Comparison of ENCODE assay signal across 8 cellular contexts in the genomic region with DNA sequence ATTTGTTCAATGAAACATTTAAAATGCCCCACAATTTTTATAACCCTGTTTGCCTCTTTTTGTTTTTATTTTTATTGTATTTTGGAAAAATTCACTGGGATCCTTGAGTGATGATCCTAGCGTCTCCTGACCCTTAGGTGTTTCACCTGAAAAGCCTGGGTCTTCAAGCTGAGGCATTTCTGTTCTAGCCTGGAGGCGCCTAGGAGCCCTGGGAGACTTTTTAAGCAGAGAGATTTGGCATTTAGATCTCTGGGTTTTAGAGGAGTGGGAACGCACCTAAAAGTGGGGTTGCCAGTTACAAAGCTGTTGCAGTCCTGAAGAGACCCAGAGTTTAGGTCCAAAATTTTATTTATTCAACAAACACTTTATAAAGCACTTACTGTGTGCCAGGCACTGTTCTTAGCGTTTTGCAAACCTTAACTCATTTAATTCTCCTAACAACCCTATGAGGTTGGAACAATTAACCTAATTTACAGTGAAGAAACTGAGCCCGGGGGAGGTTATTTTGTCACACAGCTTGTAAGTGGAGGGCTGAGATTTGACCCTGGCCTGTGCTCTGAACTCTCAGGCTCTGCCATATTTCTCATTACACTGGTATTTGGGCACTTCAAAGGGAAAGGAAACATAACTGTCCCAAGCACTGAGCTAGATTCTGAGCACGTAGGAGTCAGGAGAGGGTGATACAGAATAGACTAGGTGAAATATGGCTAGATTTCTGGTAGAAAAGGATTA. TPM values are rescaled to one million over a fixed set of nuclear protein-coding genes. Genes with fewer than 3 reads are reported as not detected.
A peak's percentile ranks its signal among the peaks of the same experiment; 100 is the strongest.
DNase-seq lines count a peak whose midpoint lies in the region; ATAC-seq, FAIRE-seq and TF ChIP-seq lines count a peak whose summit lies in the region.

No MANE protein-coding gene starts in this region.

- FAIRE-seq in GM12891 (lab: Jason Lieb, UNC), result no peak

- H3K27me3 Mint-ChIP-seq in CD4-positive, alpha-beta memory T cell, result peaks cover 4 to 18% of the 10 kb centered on the region in 2 donors
- no peaks in the 10 kb centered on the region for H3K27me3 Mint-ChIP-seq in effector memory CD8-positive, alpha-beta T cell
- H3K27me3 Mint-ChIP-seq in osteocyte (ENCODE audit: unreplicated experiment), result no peaks in the 10 kb centered on the region

- CTCF ChIA-PET in CD4-positive, alpha-beta memory T cell (lab: Charles Lee; ENCODE audit: partially characterized antibody), result interaction anchor here (1.4 to 9.4 kb wide), 2 partner anchors 22 to 81 kb away, joined by 4 to 95 read pairs; partner anchors contain the start of genes FEN1 and TMEM258

- H3K4me1 ChIP-seq in CD4-positive, alpha-beta memory T cell (ENCODE audit: insufficient read depth, low read length), result peaks cover 21% of the 10 kb centered on the region

- H3K4me3 Mint-ChIP-seq in CD4-positive, alpha-beta memory T cell, result peak overlapping the region; percentile 71 to 86 (median 80)
- peak overlapping the region; percentile 88 to 95 for H3K4me3 Mint-ChIP-seq in effector memory CD8-positive, alpha-beta T cell
- peak overlapping the region; percentile 96 for H3K4me3 Mint-ChIP-seq in osteocyte (ENCODE audit: unreplicated experiment)

- H3K9me3 Mint-ChIP-seq in CD4-positive, alpha-beta memory T cell, result no peaks in the 10 kb centered on the region
- no peaks in the 10 kb centered on the region for H3K9me3 Mint-ChIP-seq in effector memory CD8-positive, alpha-beta T cell
- H3K9me3 Mint-ChIP-seq in osteocyte (ENCODE audit: unreplicated experiment), result no peaks in the 10 kb centered on the region

- TF ChIP-seq CTCF in NB4 (IDR thresholded peaks at IDR 0.05; ENCODE audit: low read depth, low read length), result no peak
- no peak for TF ChIP-seq CTCF in osteocyte (IDR thresholded peaks at IDR 0.05)

- ATAC-seq in effector memory CD8-positive, alpha-beta T cell (replicated peaks), result no peak
- ATAC-seq in GM21360 (IDR thresholded peaks at IDR 0.05; ENCODE audit: unreplicated experiment), result no peak

- peak overlapping the region in 2 of 7 donors; percentile 68 to 71 for H3K27ac Mint-ChIP-seq in CD4-positive, alpha-beta memory T cell
- H3K27ac Mint-ChIP-seq in effector memory CD8-positive, alpha-beta T cell, result peak overlapping the region in 1 of 2 donors; percentile 28
- peak overlapping the region; percentile 87 for H3K27ac Mint-ChIP-seq in osteocyte (ENCODE audit: unreplicated experiment)

- H3K9me3 ChIP-seq in CD4-positive, alpha-beta memory T cell (ENCODE audit: control insufficient read depth in 1 of 2, low read length in 2 of 2), result no peaks in the 10 kb centered on the region

- no peak overlapping the region for H3K27ac ChIP-seq in CD4-positive, alpha-beta memory T cell (ENCODE audit: low read depth, low read length)

- H3K27me3 ChIP-seq in CD4-positive, alpha-beta memory T cell (ENCODE audit: insufficient read depth, low read length), result peaks cover 10% of the 10 kb centered on the region

- peaks cover 3 to 18% (median 7%) of the 10 kb centered on the region in 4 donors for H3K4me1 Mint-ChIP-seq in CD4-positive, alpha-beta memory T cell
- H3K4me1 Mint-ChIP-seq in effector memory CD8-positive, alpha-beta T cell (ENCODE audit: low read depth in 2 of 2), result peaks cover 11 to 16% of the 10 kb centered on the region in 2 donors
- peaks cover 21% of the 10 kb centered on the region for H3K4me1 Mint-ChIP-seq in osteocyte (ENCODE audit: unreplicated experiment)

- H3K36me3 Mint-ChIP-seq in CD4-positive, alpha-beta memory T cell, result peaks cover 0 to 4% of the 10 kb centered on the region in 2 donors
- H3K36me3 Mint-ChIP-seq in effector memory CD8-positive, alpha-beta T cell (ENCODE audit: insufficient read depth), result peaks cover 8% of the 10 kb centered on the region
- no peaks in the 10 kb centered on the region for H3K36me3 Mint-ChIP-seq in osteocyte (ENCODE audit: unreplicated experiment)

- DNase-seq in CD4-positive, alpha-beta memory T cell, result no peak
- DNase-seq in NB4 (ENCODE audit: low read depth), result no peak
- DNase-seq in effector memory CD8-positive, alpha-beta T cell, result no peak
- no peak for DNase-seq in osteocyte (ENCODE audit: extremely low spot score, unreplicated experiment)
- DNase-seq in GM12891 (ENCODE audit: insufficient read length, low spot score), result no peak
- no peak for DNase-seq in SKM-1 (lab: John Stamatoyannopoulos, UW; ENCODE audit: unreplicated experiment)
- DNase-seq in NCI-H2227 treated with DMSO at 0.1 percent for 48 hours (lab: John Stamatoyannopoulos, UW), result no peak

- intact Hi-C loops in CD4-positive, alpha-beta memory T cell (cut with micrococcal nuclease), result loop anchor here (2.0 to 5.0 kb wide), 2 partner anchors 25 to 75 kb away; partner anchors contain the start of genes FADS3, FEN1 and TMEM258

- H3K4me3 ChIP-seq in CD4-positive, alpha-beta memory T cell (ENCODE audit: low read length in 2 of 2), result no peak overlapping the region
- peak overlapping the region; percentile 57 for H3K4me3 ChIP-seq in NB4 (ENCODE audit: low read depth, low read length)

- POLR2A ChIA-PET in CD4-positive, alpha-beta memory T cell (lab: Charles Lee; ENCODE audit: partially characterized antibody), result interaction anchor here (1.3 to 4.1 kb wide), 4 partner anchors 11 to 150 kb away, joined by 6 to 28 read pairs (median 20); partner anchors contain the start of genes FADS2, FEN1 and TMEM258

- no peak for TF ChIP-seq POLR2A in NB4 (IDR thresholded peaks at IDR 0.05; ENCODE audit: extremely low read depth, insufficient read length)
- TF ChIP-seq POLR2A in GM12891 (IDR thresholded peaks at IDR 0.05; ENCODE audit: low read depth, low read length), result no peak

- no peaks in the 10 kb centered on the region for H3K36me3 ChIP-seq in CD4-positive, alpha-beta memory T cell (ENCODE audit: insufficient read depth, low read length)

TF ChIP-seq in GM12891, 5 proteins besides CTCF, POLR2A, EP300 and RAD21:
- TF ChIP-seq POLR2AphosphoS5 (IDR thresholded peaks at IDR 0.05; ENCODE audit: low read depth, low read length) (no peak), PAX5 (IDR thresholded peaks at IDR 0.05; ENCODE audit: insufficient read depth, low read length, severe bottlenecking) (no peak), SPI1 (IDR thresholded peaks at IDR 0.05; ENCODE audit: low read depth, low read length) (no peak), POU2F2 (IDR thresholded peaks at IDR 0.05; ENCODE audit: low read depth, low read length) (no peak), TAF1 (IDR thresholded peaks at IDR 0.05; ENCODE audit: low read depth, low read length) (no peak)

RNA-seq across cellular contexts. Expression of gene FADS1, which starts 0.8 kb away (rescaled TPM):
- 1 to 10 TPM; 1.7 to 2.2 TPM for total RNA-seq in CD4-positive, alpha-beta memory T cell
- polyA plus RNA-seq in CD4-positive, alpha-beta memory T cell, result under 1 TPM; 0.70 to 0.72 TPM
- 73.1 and 76.0 TPM in 2 replicates for total RNA-seq in osteocyte
- 9.4 TPM for polyA plus RNA-seq in GM12891 (2012; ENCODE audit: low read depth, missing spikeins)

RNA-seq across cellular contexts. Expression of gene FADS2, which starts 10.5 kb away (rescaled TPM):
- total RNA-seq in CD4-positive, alpha-beta memory T cell, result under 1 TPM; 0.22 to 0.73 TPM
- under 1 TPM; 0.06 to 0.94 TPM for polyA plus RNA-seq in CD4-positive, alpha-beta memory T cell
- 193 and 207 TPM in 2 replicates for total RNA-seq in osteocyte
- polyA plus RNA-seq in GM12891 (2012; ENCODE audit: low read depth, missing spikeins), result 85.3 TPM

RNA-seq across cellular contexts. Expression of gene FEN1, which starts 24.9 kb away (rescaled TPM):
- total RNA-seq in CD4-positive, alpha-beta memory T cell, result 1 to 10 TPM; 7.4 to 8.0 TPM
- polyA plus RNA-seq in CD4-positive, alpha-beta memory T cell, result 10 to 100 TPM; 12.7 to 15.4 TPM
- total RNA-seq in osteocyte, result 19.5 and 19.8 TPM in 2 replicates
- polyA plus RNA-seq in GM12891 (2012; ENCODE audit: low read depth, missing spikeins), result 73.7 TPM

RNA-seq across cellular contexts. Expression of gene TMEM258, which starts 25.2 kb away (rescaled TPM):
- 100 to 1,000 TPM; 113 to 117 TPM for total RNA-seq in CD4-positive, alpha-beta memory T cell
- polyA plus RNA-seq in CD4-positive, alpha-beta memory T cell, result 100 to 1,000 TPM; 186 to 276 TPM
- total RNA-seq in osteocyte, result 137 and 149 TPM in 2 replicates
- polyA plus RNA-seq in GM12891 (2012; ENCODE audit: low read depth, missing spikeins), result 340 TPM

Comparison
In these comparisons a context has a peak if more than half of its experiments do, and no peak if none do; other contexts are left out.
1. RNA of gene FADS1, which starts 0.8 kb away (total RNA-seq): 73.1 to 76.0 TPM in osteocyte; 1.7 to 2.2 TPM in CD4-positive, alpha-beta memory T cell; every median in the first group is over 10 times any median in the second.
2. RNA of gene FADS2, which starts 10.5 kb away (total RNA-seq): 193 to 207 TPM in osteocyte; 0.22 to 0.73 TPM in CD4-positive, alpha-beta memory T cell; every median in the first group is over 100 times any median in the second.
3. Peak in every context shown above with its lines, with median percentiles within 50 percentile points of each other: H3K4me3 Mint-ChIP-seq.